22 cellular contexts compared by ENCODE assay signal in genomic region chr13:47069133-47069532, GRCh38.
DNase-seq lines count a peak whose midpoint lies in the region; ATAC-seq, FAIRE-seq and TF ChIP-seq lines count a peak whose summit lies in the region.
"Had no signal": no experiment of that assay in that cellular context is flagged by ENCODE, and none has a peak within 500 bp of the region (broad histone marks: within the 10 kb centered on the region; RNA-seq: fewer than 3 reads in every experiment).

No MANE protein-coding gene starts in this region.

- H3K9ac ChIP-seq in K562 (ENCODE audit: insufficient read depth in 1 of 2, low read depth in 2 of 2, low read length in 2 of 2) (no peak overlapping the region), neural cell (ENCODE audit: low read length) (no peak overlapping the region)
- H3K9ac ChIP-seq: BLaER1 treated with 17β-estradiol and CSF1 and Interleukin-3, amounts not matched to agents 10 nM and 100 nM had no signal

- no peak overlapping the region for H3K27ac Mint-ChIP-seq in osteocyte (ENCODE audit: unreplicated experiment)
- H3K27ac Mint-ChIP-seq in stimulated activated effector memory CD8-positive, alpha-beta T cell treated with anti-CD3 and anti-CD28 coated beads, Interleukin-12 subunit alpha, Interleukin-12 subunit beta, amount 100 ng/mL, for 72 hours, result no peak overlapping the region
- H3K27ac Mint-ChIP-seq: CD14-positive monocyte; CD4-positive, alpha-beta T cell; CD8-positive, alpha-beta memory T cell had no signal

- DNase-seq in NCI-H82 (lab: John Stamatoyannopoulos, UW) (peak; percentile 52), NCI-H82 treated with DMSO at 0.1 percent for 48 hours (lab: John Stamatoyannopoulos, UW; ENCODE audit: unreplicated experiment) (no peak), K562 (ENCODE audit: extremely low read depth in 1 of 4, low spot score in 3 of 4) (no peak), left ventricle myocardium superior (no peak), osteocyte (ENCODE audit: extremely low spot score, unreplicated experiment) (no peak), AML-193 (lab: John Stamatoyannopoulos, UW) (no peak)
- DNase-seq in stimulated activated effector memory CD8-positive, alpha-beta T cell treated with anti-CD3 and anti-CD28 coated beads, Interleukin-12 subunit alpha, Interleukin-12 subunit beta, amount 100 ng/mL, for 72 hours (ENCODE audit: low spot score in 2 of 2), result no peak
- DNase-seq: BE2C; CD4-positive, alpha-beta T cell; CD8-positive, alpha-beta memory T cell; DMS 273 treated with DMSO at 0.1 percent for 48 hours; DMS79; EL; GDM1; GOT3; HCEC 1CT had no signal

- intact Hi-C loops in K562 (cut with micrococcal nuclease) (no loop called here), left ventricle myocardium superior (cut with micrococcal nuclease) (no loop called here)

- FAIRE-seq in K562 (lab: Jason Lieb, UNC), result no peak
- FAIRE-seq: D721Med, GM12878 had no signal

- H3K27me3 ChIP-seq in K562 (ENCODE audit: control insufficient read depth in 2 of 2, insufficient read depth in 2 of 2, low read length in 2 of 2) (no peaks in the 10 kb centered on the region), neural cell (ENCODE audit: insufficient read depth, low read depth, low read length) (no peaks in the 10 kb centered on the region)
- H3K27me3 ChIP-seq: BE2C had no signal

- H3K4me2 ChIP-seq in K562 (ENCODE audit: insufficient read depth, low read length), result no peak overlapping the region
- H3K4me2 ChIP-seq in neural cell (ENCODE audit: low read length), result no peak overlapping the region
- H3K4me2 ChIP-seq: BLaER1 treated with 17β-estradiol and CSF1 and Interleukin-3, amounts not matched to agents 10 nM and 100 nM had no signal

- H3K27me3 Mint-ChIP-seq in osteocyte (ENCODE audit: unreplicated experiment), result peaks cover 9% of the 10 kb centered on the region

- H3K4me1 ChIP-seq in K562 (replicated peaks in 1 of 2; ENCODE audit: control insufficient read depth in 2 of 2, insufficient read depth in 2 of 2, low read length in 2 of 2), result no peaks in the 10 kb centered on the region
- H3K4me1 ChIP-seq: BE2C had no signal

- TF ChIP-seq RAD21 in K562 (CRISPR knock-in tag; conservative IDR thresholded peaks at IDR 0.05 in 1 of 2, IDR thresholded peaks at IDR 0.05 in 1 of 2) (no peak), neural cell (conservative IDR thresholded peaks at IDR 0.05) (no peak)

- H3K36me3 ChIP-seq in K562 (ENCODE audit: control insufficient read depth, insufficient read depth, low read length) (no peaks in the 10 kb centered on the region), neural cell (ENCODE audit: insufficient read depth, low read length) (no peaks in the 10 kb centered on the region)
- H3K36me3 ChIP-seq: BE2C; BLaER1 treated with 17β-estradiol and CSF1 and Interleukin-3, amounts not matched to agents 10 nM and 100 nM had no signal

- no peak for ATAC-seq in K562
- ATAC-seq in left ventricle myocardium superior, result no peak
- ATAC-seq in stimulated activated effector memory CD8-positive, alpha-beta T cell treated with anti-CD3 and anti-CD28 coated beads, Interleukin-12 subunit alpha, Interleukin-12 subunit beta, amount 100 ng/mL, for 72 hours, result no peak
- ATAC-seq: GM12878 had no signal

- peaks cover 5% of the 10 kb centered on the region for H3K9me3 Mint-ChIP-seq in osteocyte (ENCODE audit: unreplicated experiment)
- H3K9me3 Mint-ChIP-seq in stimulated activated effector memory CD8-positive, alpha-beta T cell treated with anti-CD3 and anti-CD28 coated beads, Interleukin-12 subunit alpha, Interleukin-12 subunit beta, amount 100 ng/mL, for 72 hours, result no peaks in the 10 kb centered on the region

- H3K79me2 ChIP-seq in K562 (ENCODE audit: control insufficient read depth, insufficient read depth, low read length) (no peaks in the 10 kb centered on the region), neural cell (replicated peaks; ENCODE audit: insufficient read depth, low read length) (no peaks in the 10 kb centered on the region)

- H3K9me1 ChIP-seq in K562 (ENCODE audit: control insufficient read depth, insufficient read depth, low read length), result no peaks in the 10 kb centered on the region

- no peak for TF ChIP-seq CTCF in K562 (IDR thresholded peaks at IDR 0.05 in 2 of 3, conservative IDR thresholded peaks at IDR 0.05 in 1 of 3; ENCODE audit: insufficient read depth in 2 of 3, low read depth in 1 of 3, low read length in 3 of 3)
- TF ChIP-seq CTCF in neural cell (IDR thresholded peaks at IDR 0.05; ENCODE audit: poor library complexity, severe bottlenecking), result no peak
- no peak for TF ChIP-seq CTCF in osteocyte (IDR thresholded peaks at IDR 0.05)

- POLR2A ChIA-PET in K562 (lab: Yijun Ruan, JAX), result no interaction called here

- H2AFZ ChIP-seq in K562 (ENCODE audit: low read depth, low read length), result no peak overlapping the region
- H2AFZ ChIP-seq in neural cell (ENCODE audit: low read depth, low read length), result no peak overlapping the region

- TF ChIP-seq POLR2A in K562 (conservative IDR thresholded peaks at IDR 0.05), result no peak

- CTCF ChIA-PET in K562 (lab: Yijun Ruan, JAX; ENCODE audit: low intra/inter-chr PET ratio), result no interaction called here

- H3F3A ChIP-seq in neural cell (ENCODE audit: insufficient read depth, low read length, poor library complexity, severe bottlenecking), result no peaks in the 10 kb centered on the region

- no peak overlapping the region for H3K4me3 Mint-ChIP-seq in osteocyte (ENCODE audit: unreplicated experiment)
- no peak overlapping the region for H3K4me3 Mint-ChIP-seq in stimulated activated effector memory CD8-positive, alpha-beta T cell treated with anti-CD3 and anti-CD28 coated beads, Interleukin-12 subunit alpha, Interleukin-12 subunit beta, amount 100 ng/mL, for 72 hours
- H3K4me3 Mint-ChIP-seq: CD14-positive monocyte; CD4-positive, alpha-beta T cell; CD8-positive, alpha-beta memory T cell had no signal

- H3K4me3 ChIP-seq in K562, result no peak overlapping the region
- no peak overlapping the region for H3K4me3 ChIP-seq in neural cell (ENCODE audit: low read length)
- H3K4me3 ChIP-seq: BLaER1 treated with 17β-estradiol and CSF1 and Interleukin-3, amounts not matched to agents 10 nM and 100 nM; GM12878 had no signal

- H4K20me1 ChIP-seq in K562 (replicated peaks; ENCODE audit: control insufficient read depth, insufficient read depth, low read length), result no peaks in the 10 kb centered on the region
- H4K20me1 ChIP-seq in neural cell (ENCODE audit: insufficient read depth), result no peaks in the 10 kb centered on the region
- H4K20me1 ChIP-seq: BLaER1 treated with 17β-estradiol and CSF1 and Interleukin-3, amounts not matched to agents 10 nM and 100 nM had no signal

- H3K4me1 Mint-ChIP-seq in osteocyte (ENCODE audit: unreplicated experiment), result no peaks in the 10 kb centered on the region
- H3K4me1 Mint-ChIP-seq in stimulated activated effector memory CD8-positive, alpha-beta T cell treated with anti-CD3 and anti-CD28 coated beads, Interleukin-12 subunit alpha, Interleukin-12 subunit beta, amount 100 ng/mL, for 72 hours, result no peaks in the 10 kb centered on the region
- H3K4me1 Mint-ChIP-seq: CD8-positive, alpha-beta memory T cell had no signal

- WGBS in K562 (ENCODE audit: insufficient coverage, low coverage, missing lambda C conversion rate), result 0% methylated on average over 3 of the region's 3 CpGs

- H3K27ac ChIP-seq in K562 (ENCODE audit: extremely low read depth, low read depth, low read length) (no peak overlapping the region), neural cell (ENCODE audit: low read length) (no peak overlapping the region)
- H3K27ac ChIP-seq: 22Rv1; BLaER1 treated with 17β-estradiol and CSF1 and Interleukin-3, amounts not matched to agents 10 nM and 100 nM had no signal

- TF ChIP-seq EP300 in K562 (IDR thresholded peaks at IDR 0.05; ENCODE audit: low read length) (no peak), neural cell (conservative IDR thresholded peaks at IDR 0.05; ENCODE audit: poor library complexity, severe bottlenecking) (peak; percentile 14)

- no peaks in the 10 kb centered on the region for H3K9me2 ChIP-seq in neural cell (ENCODE audit: insufficient read depth, low read length)

- no peaks in the 10 kb centered on the region for H3K9me3 ChIP-seq in K562 (replicated peaks; ENCODE audit: control insufficient read depth, insufficient read depth, low read depth, low read length)
- H3K9me3 ChIP-seq in neural cell (ENCODE audit: low read length), result no peaks in the 10 kb centered on the region
- H3K9me3 ChIP-seq: BE2C had no signal

- BruUV-seq in K562 (replicated peaks; lab: Mats Ljungman, UMichigan), result no TSS peak

- in situ Hi-C loops in K562 (cut with MboI), result no loop called here

- H3K36me3 Mint-ChIP-seq in osteocyte (ENCODE audit: unreplicated experiment), result no peaks in the 10 kb centered on the region
- H3K36me3 Mint-ChIP-seq in stimulated activated effector memory CD8-positive, alpha-beta T cell treated with anti-CD3 and anti-CD28 coated beads, Interleukin-12 subunit alpha, Interleukin-12 subunit beta, amount 100 ng/mL, for 72 hours, result no peaks in the 10 kb centered on the region
- H3K36me3 Mint-ChIP-seq: CD14-positive monocyte; CD8-positive, alpha-beta memory T cell had no signal

TF ChIP-seq in K562, 482 proteins besides CTCF, POLR2A, EP300 and RAD21:
- TF ChIP-seq ZNF316 (IDR thresholded peaks at IDR 0.05) (0 out of 2 replicates have a peak, but pooled peaks have one; percentile 16), ETS2 (tag; IDR thresholded peaks at IDR 0.05; ENCODE audit: borderline replicate concordance, poor library complexity, severe bottlenecking) (no peak)
TF ChIP-seq in K562: peak in this region for 1.

TF ChIP-seq in neural cell, 6 proteins besides CTCF, POLR2A, EP300 and RAD21 (continues in another document):
- TF ChIP-seq POLR2AphosphoS5 (IDR thresholded peaks at IDR 0.05), result no peak
